In the genomic region with DNA sequence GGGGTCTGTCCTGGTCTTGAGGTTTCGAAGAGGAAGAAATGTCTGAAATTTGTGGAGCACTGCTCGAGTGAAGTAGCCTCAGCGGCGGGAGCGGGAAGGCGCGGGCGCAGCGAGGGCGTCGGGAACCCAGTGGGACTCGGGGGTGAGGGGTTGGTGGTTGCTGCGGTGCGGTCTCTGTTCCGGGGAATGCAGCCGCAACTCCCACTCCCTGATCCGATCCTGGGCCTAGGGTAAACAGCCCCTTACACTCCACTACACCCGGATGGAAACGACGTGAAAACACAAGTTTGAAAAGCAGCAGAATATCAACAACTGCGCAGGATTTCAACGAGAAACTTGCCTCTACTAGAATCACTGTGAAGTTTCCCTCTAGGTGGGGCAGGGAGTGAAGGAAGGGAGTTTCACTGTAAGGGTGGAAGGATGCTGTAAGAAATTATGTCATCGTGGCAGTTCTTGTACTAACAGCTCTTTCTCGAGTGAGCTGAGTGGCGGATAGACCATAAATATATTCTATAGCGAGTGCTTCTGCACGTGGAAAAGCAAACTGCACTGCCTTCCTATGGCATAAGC, we compare ENCODE assay signal across 8 cellular contexts. TPM values are rescaled to one million over a fixed set of nuclear protein-coding genes. Genes with fewer than 3 reads are reported as not detected.
DNase-seq lines count a peak whose midpoint lies in the region; ATAC-seq and TF ChIP-seq lines count a peak whose summit lies in the region.

No MANE protein-coding gene starts in this region.

- H3K36me3 Mint-ChIP-seq in activated CD8-positive, alpha-beta memory T cell treated with anti-CD3 and anti-CD28 coated beads, Interleukin-2, amount 10 ng/mL, durations not matched to agents 7 days and 5 days: peaks cover 2% of the 10 kb centered on the region

- H3K27ac Mint-ChIP-seq in activated CD8-positive, alpha-beta memory T cell treated with anti-CD3 and anti-CD28 coated beads, Interleukin-2, amount 10 ng/mL, durations not matched to agents 7 days and 5 days: no peak overlapping the region

- H3K4me3 ChIP-seq in fibroblast of mammary gland (ENCODE audit: control insufficient read depth, low read depth, low read length) (peak overlapping the region; percentile 69), neuron (ENCODE audit: low read length) (peak overlapping the region; percentile 55), uterus (peak overlapping the region; percentile 71 to 83)

- H3K27me3 Mint-ChIP-seq in activated CD8-positive, alpha-beta memory T cell treated with anti-CD3 and anti-CD28 coated beads, Interleukin-2, amount 10 ng/mL, durations not matched to agents 7 days and 5 days: no peaks in the 10 kb centered on the region

- ATAC-seq in activated CD8-positive, alpha-beta memory T cell treated with anti-CD3 and anti-CD28 coated beads, Interleukin-2, amount 10 ng/mL, durations not matched to agents 7 days and 5 days: no peak

- H3K27ac ChIP-seq in uterus: peak overlapping the region; percentile 87 to 96

- DNase-seq in D341Med (ENCODE audit: low spot score) (peak; percentile 34), NAMALWA (ENCODE audit: low spot score) (peak; percentile 61), fibroblast of mammary gland (ENCODE audit: low read depth) (peak; percentile 53), uterus (peak in 1 of 2 donors; percentile 29), NCI-H510A (lab: John Stamatoyannopoulos, UW) (no peak), NOMO-1 treated with dmso at 0.1 percent for 144 hours (lab: John Stamatoyannopoulos, UW; ENCODE audit: unreplicated experiment) (no peak)
- peak; percentile 59 for DNase-seq in activated CD8-positive, alpha-beta memory T cell treated with anti-CD3 and anti-CD28 coated beads, Interleukin-2, amount 10 ng/mL, durations not matched to agents 7 days and 5 days

- H3K36me3 ChIP-seq in neuron (ENCODE audit: insufficient read depth, low read length): no peaks in the 10 kb centered on the region
- H3K36me3 ChIP-seq in uterus: no peaks in the 10 kb centered on the region

- H2AFZ ChIP-seq in neuron (ENCODE audit: low read depth, low read length): peak overlapping the region; percentile 40

- intact Hi-C loops in uterus (cut with DNase I; ENCODE audit: low total_unique reads): no loop called here

- H3K4me3 Mint-ChIP-seq in activated CD8-positive, alpha-beta memory T cell treated with anti-CD3 and anti-CD28 coated beads, Interleukin-2, amount 10 ng/mL, durations not matched to agents 7 days and 5 days: no peak overlapping the region

- TF ChIP-seq CTCF in fibroblast of mammary gland (conservative IDR thresholded peaks at IDR 0.05; ENCODE audit: control insufficient read depth, insufficient read depth, low read depth, low read length) (no peak), uterus (IDR thresholded peaks at IDR 0.05) (no peak)

- H3K27me3 ChIP-seq in neuron (ENCODE audit: insufficient read depth, low read length) (no peaks in the 10 kb centered on the region), uterus (no peaks in the 10 kb centered on the region)

- no peak for TF ChIP-seq POLR2A in uterus (IDR thresholded peaks at IDR 0.05)

- peaks cover 5% of the 10 kb centered on the region for H3K4me1 Mint-ChIP-seq in activated CD8-positive, alpha-beta memory T cell treated with anti-CD3 and anti-CD28 coated beads, Interleukin-2, amount 10 ng/mL, durations not matched to agents 7 days and 5 days

- no peaks in the 10 kb centered on the region for H3K9me3 Mint-ChIP-seq in activated CD8-positive, alpha-beta memory T cell treated with anti-CD3 and anti-CD28 coated beads, Interleukin-2, amount 10 ng/mL, durations not matched to agents 7 days and 5 days (ENCODE audit: low read depth)

- H3K9me3 ChIP-seq in neuron (ENCODE audit: low read length) (no peaks in the 10 kb centered on the region), uterus (no peaks in the 10 kb centered on the region)

- peaks cover 18% of the 10 kb centered on the region for H3K4me1 ChIP-seq in neuron (ENCODE audit: insufficient read depth, low read length)
- H3K4me1 ChIP-seq in uterus: no peaks in the 10 kb centered on the region

- CTCF ChIA-PET in activated CD8-positive, alpha-beta memory T cell treated with anti-CD3 and anti-CD28 coated beads, Interleukin-2, amount 10 ng/mL, durations not matched to agents 7 days and 5 days (lab: Charles Lee): interaction anchor here (1.0 to 1.9 kb wide), 5 partner anchors 74 to 1084 kb away, joined by 3 to 5 read pairs (median 5); no protein-coding TSS in a partner anchor

RNA-seq across cellular contexts. Expression of a gene that starts 2.0 kb away (rescaled TPM):
- total RNA-seq in activated CD8-positive, alpha-beta memory T cell treated with anti-CD3 and anti-CD28 coated beads, Interleukin-2, amount 10 ng/mL, durations not matched to agents 7 days and 5 days: 10 to 100 TPM; 15.6 to 28.1 TPM
- total RNA-seq in uterus: 10 to 100 TPM in 2 of 4 donors, 1 to 10 TPM in 2; 2.3 to 57.7 (median 13.2) TPM

Comparison
In these comparisons a context has a peak if more than half of its experiments do, and no peak if none do; other contexts are left out.
1. DNase-seq: peak in D341Med (single experiment), NAMALWA (single experiment), activated CD8-positive, alpha-beta memory T cell treated with anti-CD3 and anti-CD28 coated beads, Interleukin-2, amount 10 ng/mL, durations not matched to agents 7 days and 5 days (single experiment) and fibroblast of mammary gland (single experiment); none in NCI-H510A (single experiment) and NOMO-1 treated with dmso at 0.1 percent for 144 hours (single experiment).
2. Peak in every context shown above with its lines, with median percentiles within 50 percentile points of each other: H3K4me3 ChIP-seq.